ENCODE assay signal across 8 cellular contexts in the genomic region with DNA sequence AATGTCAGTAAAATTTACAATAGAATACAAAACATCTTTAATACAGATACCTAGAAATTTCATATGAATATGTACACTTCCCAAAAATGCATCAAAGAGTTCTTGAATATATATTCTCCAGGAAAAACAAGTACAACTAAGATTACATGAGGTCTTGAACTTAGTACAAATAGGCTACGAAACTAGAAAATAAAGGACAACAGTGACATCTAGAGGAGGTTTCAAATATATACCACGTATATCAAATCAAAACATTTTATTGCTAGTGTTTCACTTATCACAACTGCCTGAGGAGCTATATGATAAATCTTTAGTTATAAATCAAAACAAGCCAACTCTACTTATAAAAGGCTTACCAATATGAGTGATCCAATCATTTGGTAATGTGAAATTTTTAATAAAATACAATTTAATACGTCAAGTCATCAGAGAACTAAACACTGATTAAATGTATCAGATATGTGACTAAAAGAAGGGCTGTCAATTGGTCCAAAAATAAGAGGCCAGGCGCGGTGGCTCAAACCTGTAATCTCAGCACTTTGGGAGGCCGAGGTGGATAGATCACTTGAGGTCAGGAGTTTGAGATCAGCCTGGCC. TPM values are rescaled to one million over a fixed set of nuclear protein-coding genes. Genes with fewer than 3 reads are reported as not detected.
DNase-seq lines count a peak whose midpoint lies in the region; ATAC-seq and TF ChIP-seq lines count a peak whose summit lies in the region.

No MANE protein-coding gene starts in this region.

- no peak overlapping the region for H3K27ac ChIP-seq in AG04450 (ENCODE audit: low read depth, low read length)
- no peak overlapping the region for H3K27ac ChIP-seq in body of pancreas

- 55 to 59% methylated on average over 6 of the region's 6 CpGs for WGBS in body of pancreas, 2 donors

- no peaks in the 10 kb centered on the region for H3K9me3 ChIP-seq in AG04450 (ENCODE audit: control insufficient read depth, insufficient read depth, low read length)
- H3K9me3 ChIP-seq in body of pancreas, result no peaks in the 10 kb centered on the region

- H3K27me3 ChIP-seq in AG04450 (ENCODE audit: control insufficient read depth, insufficient read depth, low read length), result no peaks in the 10 kb centered on the region
- no peaks in the 10 kb centered on the region for H3K27me3 ChIP-seq in body of pancreas

- in situ Hi-C loops in GM13976 (cut with MboI; ENCODE audit: low sequenced_read_pairs, unreplicated experiment), result loop anchor here (10.0 to 25.0 kb wide), 2 partner anchors 424 to 887 kb away; partner anchors contain the start of gene HHIP

- TF ChIP-seq CTCF in AG04450 (IDR thresholded peaks at IDR 0.05; ENCODE audit: low read depth, low read length), result peak; percentile 44
- TF ChIP-seq CTCF in GM13976 (IDR thresholded peaks at IDR 0.05; ENCODE audit: borderline replicate concordance, control extremely low read depth, extremely low read depth, insufficient read depth, missing control alignments), result peak; percentile 30
- TF ChIP-seq CTCF in body of pancreas (IDR thresholded peaks at IDR 0.05), result peak in 5 of 7 experiments; percentile 44 to 58 (median 53)

- intact Hi-C loops in body of pancreas (cut with DNase I), result no loop called here

- peak; percentile 15 for DNase-seq in AG04450 (ENCODE audit: low read depth, low spot score)
- DNase-seq in GM13976 (ENCODE audit: low spot score), result peak; percentile 21
- DNase-seq in NCI-H345 (lab: John Stamatoyannopoulos, UW), result peak; percentile 19
- no peak for DNase-seq in body of pancreas
- DNase-seq in left lobe of liver (ENCODE audit: low spot score), result no peak
- no peak for DNase-seq in stimulated activated CD4-positive, alpha-beta T cell treated with anti-CD3 and anti-CD28 coated beads, Interleukin-2, amount 100 ng/mL, for 48 hours
- DNase-seq in stimulated activated naive CD4-positive, alpha-beta T cell treated with Interleukin-2 at 50 U/mL for 16 hours (lab: John Stamatoyannopoulos, UW), result no peak

- no peak for TF ChIP-seq POLR2A in body of pancreas (IDR thresholded peaks at IDR 0.05)

- H3K36me3 ChIP-seq in body of pancreas (replicated peaks in 1 of 2; ENCODE audit: insufficient read depth in 1 of 2, low read depth in 2 of 2), result peaks cover 0 to 3% of the 10 kb centered on the region in 2 donors

- POLR2A ChIA-PET in AG04450 (lab: Yijun Ruan, JAX), result interaction anchor here (0.8 kb wide), 1 partner anchor 23 kb away, joined by 4 read pairs; no protein-coding TSS in a partner anchor

- H3K4me3 ChIP-seq in AG04450 (ENCODE audit: low read depth, low read length) (no peak overlapping the region), body of pancreas (no peak overlapping the region)

- CTCF ChIA-PET in AG04450 (lab: Charles Lee), result interaction anchor here (0.6 to 2.5 kb wide), 28 partner anchors 8 to 894 kb away, joined by 3 to 17 read pairs (median 6); partner anchors contain the start of genes ABCE1, ANAPC10 and HHIP

- H3K4me1 ChIP-seq in body of pancreas, result peaks cover 14% of the 10 kb centered on the region

- ATAC-seq in HG03103 (IDR thresholded peaks at IDR 0.05; ENCODE audit: low read depth, unreplicated experiment), result peak; percentile 79
- peak; percentile 70 for ATAC-seq in body of pancreas
- peak; percentile 91 for ATAC-seq in left lobe of liver

RNA-seq across cellular contexts. Expression of gene ANAPC10, which starts 36.6 kb away (rescaled TPM):
- 17.2 and 25.0 TPM in 2 replicates for polyA plus RNA-seq in AG04450 (2011; rRNA removed)
- 10.0 and 13.7 TPM in 2 replicates for polyA minus RNA-seq in AG04450 (2011; rRNA and poly(A)+ RNA removed)
- total RNA-seq in body of pancreas (10 to 100 TPM in 1 of 2 donors, 1 to 10 TPM in 1; 6.6 to 10.9 TPM), left lobe of liver (6.3 TPM)

RNA-seq across cellular contexts. Expression of gene ABCE1, which starts 36.7 kb away (rescaled TPM):
- polyA plus RNA-seq in AG04450 (2011; rRNA removed), result 73.2 and 82.0 TPM in 2 replicates
- polyA minus RNA-seq in AG04450 (2011; rRNA and poly(A)+ RNA removed), result 42.0 and 69.2 TPM in 2 replicates
- total RNA-seq in body of pancreas (10 to 100 TPM; 47.2 to 50.4 TPM), left lobe of liver (18.8 TPM)

Comparison
In these comparisons a context has a peak if more than half of its experiments do, and no peak if none do; other contexts are left out.
1. DNase-seq: peak in AG04450 (single experiment), GM13976 (single experiment) and NCI-H345 (single experiment); none in body of pancreas (0 of 4), left lobe of liver (single experiment), stimulated activated CD4-positive, alpha-beta T cell treated with anti-CD3 and anti-CD28 coated beads, Interleukin-2, amount 100 ng/mL, for 48 hours (0 of 2) and stimulated activated naive CD4-positive, alpha-beta T cell treated with Interleukin-2 at 50 U/mL for 16 hours (single experiment).
2. Peak in every context shown above with its lines, with median percentiles within 50 percentile points of each other: CTCF ChIP-seq and ATAC-seq.